8 cellular contexts compared by ENCODE assay signal in the genomic region with DNA sequence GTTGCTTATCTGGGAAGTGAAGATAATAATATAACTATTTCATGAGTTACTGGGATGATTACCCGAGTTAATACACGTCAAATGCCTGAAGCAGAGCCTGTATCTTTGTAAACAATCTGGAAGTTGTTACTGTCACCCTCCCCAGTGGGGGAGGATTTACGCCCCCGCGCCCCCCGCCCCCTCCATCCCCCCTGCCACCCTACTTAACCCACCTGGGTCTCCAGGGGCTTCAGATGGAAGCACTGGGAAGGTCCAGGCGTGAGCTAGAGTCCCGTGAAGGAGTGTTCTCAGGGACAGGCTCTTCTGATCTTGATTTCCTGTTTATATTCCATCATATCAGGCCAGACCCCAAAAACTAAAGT. TPM values are rescaled to one million over a fixed set of nuclear protein-coding genes. Genes with fewer than 3 reads are reported as not detected.
A peak's percentile ranks its signal among the peaks of the same experiment; 100 is the strongest.
DNase-seq lines count a peak whose midpoint lies in the region; ATAC-seq and TF ChIP-seq lines count a peak whose summit lies in the region.

No MANE protein-coding gene starts in this region.

- peak overlapping the region; percentile 86 to 99 (median 92) for H3K27ac Mint-ChIP-seq in IgD-negative memory B cell
- H3K27ac Mint-ChIP-seq in chondrocyte (ENCODE audit: unreplicated experiment) = peak overlapping the region; percentile 88
- peak overlapping the region; percentile 74 to 85 for H3K27ac Mint-ChIP-seq in natural killer cell treated with Interleukin-12 subunit alpha and Interleukin-12 subunit beta and Interleukin-15 and Interleukin-18, amount 100 ng/mL, for 72 hours

- peak overlapping the region; percentile 84 to 99 (median 94) for H3K4me3 Mint-ChIP-seq in IgD-negative memory B cell
- peak overlapping the region; percentile 96 for H3K4me3 Mint-ChIP-seq in chondrocyte (ENCODE audit: unreplicated experiment)
- H3K4me3 Mint-ChIP-seq in natural killer cell treated with Interleukin-12 subunit alpha and Interleukin-12 subunit beta and Interleukin-15 and Interleukin-18, amount 100 ng/mL, for 72 hours = peak overlapping the region; percentile 94

- H3K27me3 Mint-ChIP-seq in IgD-negative memory B cell (no peaks in the 10 kb centered on the region), chondrocyte (ENCODE audit: low read depth) (no peaks in the 10 kb centered on the region)
- peaks cover 0 to 3% of the 10 kb centered on the region in 2 donors for H3K27me3 Mint-ChIP-seq in natural killer cell treated with Interleukin-12 subunit alpha and Interleukin-12 subunit beta and Interleukin-15 and Interleukin-18, amount 100 ng/mL, for 72 hours

- TF ChIP-seq CTCF in BJ (IDR thresholded peaks at IDR 0.05; ENCODE audit: insufficient read depth, low read depth, low read length) (no peak), chondrocyte (IDR thresholded peaks at IDR 0.05) (peak; percentile 24)

- no peaks in the 10 kb centered on the region for H3K27me3 ChIP-seq in BJ (ENCODE audit: control insufficient read depth, insufficient read depth, low read length)

- H3K36me3 ChIP-seq in BJ (ENCODE audit: control insufficient read depth, insufficient read depth, low read length) = no peaks in the 10 kb centered on the region

- H3K36me3 Mint-ChIP-seq in IgD-negative memory B cell (no peaks in the 10 kb centered on the region), chondrocyte (ENCODE audit: low read depth) (peaks cover 4% of the 10 kb centered on the region)
- H3K36me3 Mint-ChIP-seq in natural killer cell treated with Interleukin-12 subunit alpha and Interleukin-12 subunit beta and Interleukin-15 and Interleukin-18, amount 100 ng/mL, for 72 hours = peaks cover 7% of the 10 kb centered on the region

- H3K4me3 ChIP-seq in BJ (ENCODE audit: low read depth, low read length) = peak overlapping the region; percentile 83; the same call in 1 of the 2 replicates

- H3K4me1 Mint-ChIP-seq in IgD-negative memory B cell (peaks cover 8 to 13% (median 10%) of the 10 kb centered on the region in 3 donors), chondrocyte (ENCODE audit: low read depth) (peaks cover 20% of the 10 kb centered on the region)
- peaks cover 24 to 28% of the 10 kb centered on the region in 2 donors for H3K4me1 Mint-ChIP-seq in natural killer cell treated with Interleukin-12 subunit alpha and Interleukin-12 subunit beta and Interleukin-15 and Interleukin-18, amount 100 ng/mL, for 72 hours (ENCODE audit: low read depth in 2 of 2)

- no peak for DNase-seq in BJ (ENCODE audit: low read depth)
- no peak for DNase-seq in chondrocyte (ENCODE audit: low spot score)
- DNase-seq in natural killer cell treated with Interleukin-12 subunit alpha and Interleukin-12 subunit beta and Interleukin-15 and Interleukin-18, amount 100 ng/mL, for 72 hours (ENCODE audit: low spot score) = no peak
- no peak for DNase-seq in germinal center (ENCODE audit: low spot score)
- no peak for DNase-seq in SHP77 treated with DMSO at 0.1 percent for 48 hours (lab: John Stamatoyannopoulos, UW)
- DNase-seq in DMS153 treated with DMSO at 0.1 percent for 48 hours (lab: John Stamatoyannopoulos, UW; ENCODE audit: unreplicated experiment) = no peak

- POLR2A ChIA-PET in BJ (lab: Charles Lee) = interaction anchor here (0.5 to 0.7 kb wide), 2 partner anchors 93 to 130 kb away, joined by 3 to 7 read pairs; no protein-coding TSS in a partner anchor

- ATAC-seq in natural killer cell treated with Interleukin-12 subunit alpha and Interleukin-12 subunit beta and Interleukin-15 and Interleukin-18, amount 100 ng/mL, for 72 hours = no peak
- no peak for ATAC-seq in GM18873 (IDR thresholded peaks at IDR 0.05; ENCODE audit: low FRiP score, unreplicated experiment)

- CTCF ChIA-PET in BJ (lab: Yijun Ruan, JAX) = interaction anchor here (1.1 to 13.5 kb wide), 4 partner anchors 12 to 130 kb away, joined by 3 to 219 read pairs (median 12); a partner anchor contains a TSS

- H3K9me3 Mint-ChIP-seq in IgD-negative memory B cell (no peaks in the 10 kb centered on the region), chondrocyte (ENCODE audit: low read depth) (no peaks in the 10 kb centered on the region)
- no peaks in the 10 kb centered on the region for H3K9me3 Mint-ChIP-seq in natural killer cell treated with Interleukin-12 subunit alpha and Interleukin-12 subunit beta and Interleukin-15 and Interleukin-18, amount 100 ng/mL, for 72 hours

RNA-seq across cellular contexts. Expression of a gene that starts 0.7 kb away (rescaled TPM):
- polyA plus RNA-seq in BJ (2011; rRNA removed) (49.8 and 110 TPM in 2 replicates), IgD-negative memory B cell (76.4 TPM)
- polyA minus RNA-seq in BJ (2011; rRNA and poly(A)+ RNA removed) = 24.5 and 25.1 TPM in 2 replicates
- total RNA-seq in chondrocyte = 67.4 to 74.9 TPM (median 69.0 TPM) in 3 replicates
- total RNA-seq in natural killer cell treated with Interleukin-12 subunit alpha and Interleukin-12 subunit beta and Interleukin-15 and Interleukin-18, amount 100 ng/mL, for 72 hours = 100 to 1,000 TPM; 263 to 285 TPM

RNA-seq across cellular contexts. Expression of a gene that starts 49.9 kb away (rescaled TPM):
- polyA plus RNA-seq in BJ (2011; rRNA removed) = not detected in 2 replicates
- not detected in 2 replicates for polyA minus RNA-seq in BJ (2011; rRNA and poly(A)+ RNA removed)
- polyA plus RNA-seq in IgD-negative memory B cell = not detected
- total RNA-seq in chondrocyte = not detected in 3 replicates
- under 1 TPM in 1 of 2 donors, not detected in 1; 0.02 TPM for total RNA-seq in natural killer cell treated with Interleukin-12 subunit alpha and Interleukin-12 subunit beta and Interleukin-15 and Interleukin-18, amount 100 ng/mL, for 72 hours
